ENCODE assay signal across 9 cellular contexts in the genomic region with DNA sequence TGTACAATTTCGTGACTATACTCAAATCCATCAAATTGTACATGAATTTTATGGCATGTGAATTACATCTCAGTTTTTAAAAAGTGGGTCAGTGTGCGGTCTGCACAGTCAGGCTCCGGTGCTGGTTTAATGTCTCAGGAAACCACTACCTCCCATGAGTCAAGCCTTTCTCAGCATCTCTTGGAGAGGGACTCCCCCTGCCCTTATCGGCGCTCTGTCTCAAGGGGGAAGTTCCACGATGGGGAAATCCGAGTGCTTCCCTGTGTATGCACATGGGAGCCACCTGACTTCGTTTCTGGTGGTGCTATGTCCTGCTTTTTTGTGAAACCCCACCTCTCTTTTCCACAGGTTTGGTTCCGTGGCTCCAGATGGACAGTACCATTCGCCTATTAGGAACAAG.
DNase-seq lines count a peak whose midpoint lies in the region; ATAC-seq and TF ChIP-seq lines count a peak whose summit lies in the region.
"Had no signal": no experiment of that assay in that cellular context is flagged by ENCODE, and none has a peak within 500 bp of the region (broad histone marks: within the 10 kb centered on the region; RNA-seq: fewer than 3 reads in every experiment).

No MANE protein-coding gene starts in this region.

- no peaks in the 10 kb centered on the region for H3K4me1 ChIP-seq in endodermal cell (ENCODE audit: control insufficient read depth, insufficient read depth, low read length)
- H3K4me1 ChIP-seq: SJSA1 had no signal

- H3K27ac Mint-ChIP-seq in osteocyte (ENCODE audit: unreplicated experiment) (no peak overlapping the region), endodermal cell (no peak overlapping the region)

- ATAC-seq in HG02981 (IDR thresholded peaks at IDR 0.05; ENCODE audit: unreplicated experiment): peak; percentile 61
- no peak for ATAC-seq in GM19395 (IDR thresholded peaks at IDR 0.05; ENCODE audit: unreplicated experiment)

- H3K9ac ChIP-seq in endodermal cell (ENCODE audit: extremely low read depth, low read length, poor library complexity, severe bottlenecking): no peak overlapping the region

- H3K27me3 Mint-ChIP-seq in osteocyte (ENCODE audit: unreplicated experiment) (peaks cover 68% of the 10 kb centered on the region), endodermal cell (ENCODE audit: insufficient read depth) (peaks cover 1% of the 10 kb centered on the region)

- no peaks in the 10 kb centered on the region for H3K27me3 ChIP-seq in endodermal cell (ENCODE audit: control insufficient read depth, insufficient read depth, low read length, poor library complexity, severe bottlenecking)

- peaks cover 8% of the 10 kb centered on the region for H3K9me3 Mint-ChIP-seq in osteocyte (ENCODE audit: unreplicated experiment)
- H3K9me3 Mint-ChIP-seq in endodermal cell: peaks cover 14% of the 10 kb centered on the region

- H3K36me3 Mint-ChIP-seq in osteocyte (ENCODE audit: unreplicated experiment) (no peaks in the 10 kb centered on the region), endodermal cell (ENCODE audit: low read depth) (peaks cover 37% of the 10 kb centered on the region)

- H3K4me3 ChIP-seq in endodermal cell (ENCODE audit: low read length): no peak overlapping the region
- H3K4me3 ChIP-seq: SJSA1 had no signal

- H3K4me1 Mint-ChIP-seq in osteocyte (ENCODE audit: unreplicated experiment) (no peaks in the 10 kb centered on the region), endodermal cell (peaks cover 8% of the 10 kb centered on the region)

- H3K36me3 ChIP-seq in endodermal cell (ENCODE audit: control insufficient read depth, insufficient read depth, low read length): no peaks in the 10 kb centered on the region
- H3K36me3 ChIP-seq: SJSA1 had no signal

- no peak overlapping the region for H3K27ac ChIP-seq in endodermal cell (ENCODE audit: low read depth, low read length)
- H3K27ac ChIP-seq: SJSA1 had no signal

- 91 to 94% methylated on average over 8 to 9 of the region's 10 CpGs for WGBS in endodermal cell (ENCODE audit: insufficient coverage in 1 of 2, insufficient read length in 1 of 2), 2 experiments

- TF ChIP-seq CTCF in osteocyte (IDR thresholded peaks at IDR 0.05) (no peak), endodermal cell (conservative IDR thresholded peaks at IDR 0.05) (no peak)

- H3K4me3 Mint-ChIP-seq in osteocyte (ENCODE audit: unreplicated experiment) (no peak overlapping the region), endodermal cell (no peak overlapping the region)

- DNase-seq in Daoy (ENCODE audit: low read depth) (peak; percentile 90), osteocyte (ENCODE audit: extremely low spot score, unreplicated experiment) (peak; percentile 42), DMS153 (lab: John Stamatoyannopoulos, UW) (no peak), HT-29 (ENCODE audit: low spot score) (no peak), endodermal cell (no peak)
- peak; percentile 27 for DNase-seq in activated CD4-positive, alpha-beta T cell treated with anti-CD3 and anti-CD28 coated beads, Interleukin-2, amount 50 U/mL, for 1 hour

- H3K9me3 ChIP-seq in endodermal cell (ENCODE audit: control insufficient read depth, low read length): peaks cover 9% of the 10 kb centered on the region
- H3K9me3 ChIP-seq: SJSA1 had no signal

Comparison
In these comparisons a context has a peak if more than half of its experiments do, and no peak if none do; other contexts are left out.
1. DNase-seq: peak in Daoy (single experiment), activated CD4-positive, alpha-beta T cell treated with anti-CD3 and anti-CD28 coated beads, Interleukin-2, amount 50 U/mL, for 1 hour (single experiment) and osteocyte (single experiment); none in DMS153 (single experiment), HT-29 (single experiment) and endodermal cell (single experiment).